8 cellular contexts compared by ENCODE assay signal in the genomic region with DNA sequence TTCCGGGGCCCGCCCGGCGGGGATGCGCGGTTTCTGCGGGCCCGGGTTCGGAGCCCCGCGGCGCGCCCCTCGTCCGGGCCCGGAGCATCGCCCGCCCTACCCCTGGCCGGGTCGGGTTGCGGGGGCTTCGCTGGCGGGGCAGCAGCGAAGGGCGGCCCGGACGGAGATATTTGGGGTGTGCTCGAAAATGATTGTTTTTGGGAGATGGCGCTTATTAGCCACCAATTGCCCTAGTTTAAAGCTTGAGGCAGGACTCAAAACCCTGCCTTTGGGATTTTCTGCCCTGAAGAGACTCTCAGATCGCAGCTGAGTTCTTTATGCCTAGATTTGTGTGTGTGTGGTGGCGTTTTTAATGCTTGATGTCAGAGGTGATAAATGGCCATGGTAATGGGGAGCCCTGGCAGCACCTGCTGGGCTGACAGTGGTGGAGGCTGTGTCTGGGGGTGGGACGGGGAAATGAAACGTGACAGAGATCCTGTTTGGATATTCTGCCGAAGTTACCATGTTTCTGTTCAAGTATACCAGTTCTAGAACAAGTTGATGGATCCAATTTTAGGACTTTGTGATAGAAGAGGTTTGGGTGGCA. TPM values are rescaled to one million over a fixed set of nuclear protein-coding genes. Genes with fewer than 3 reads are reported as not detected.
DNase-seq lines count a peak whose midpoint lies in the region; ATAC-seq and TF ChIP-seq lines count a peak whose summit lies in the region.

No MANE protein-coding gene starts in this region.

- H2AK5ac ChIP-seq in mesendoderm (ENCODE audit: low read length), result no peak overlapping the region

- H3K36me3 ChIP-seq in Peyer's patch (no peaks in the 10 kb centered on the region), mesendoderm (ENCODE audit: control insufficient read depth, insufficient read depth, low read length) (no peaks in the 10 kb centered on the region), thyroid gland (no peaks in the 10 kb centered on the region)

- H3K27me3 ChIP-seq in Peyer's patch (no peaks in the 10 kb centered on the region), mesendoderm (ENCODE audit: insufficient read depth, low read length, poor library complexity) (no peaks in the 10 kb centered on the region), thyroid gland (no peaks in the 10 kb centered on the region)

- no peak overlapping the region for H4K5ac ChIP-seq in mesendoderm (ENCODE audit: low read length)

- DNase-seq in CD14-positive monocyte (ENCODE audit: low spot score) (no peak), Peyer's patch (peak in 1 of 3 donors; percentile 35), caudate nucleus (lab: John Stamatoyannopoulos, UW) (peak in 6 of 61 donors; percentile 9 to 38 (median 18)), mesendoderm (no peak), thyroid gland (peak; percentile 18 to 35), midbrain (lab: John Stamatoyannopoulos, UW) (no peak)

- H3K9ac ChIP-seq in mesendoderm (ENCODE audit: low read length), result peak overlapping the region; percentile 91

- H3K79me2 ChIP-seq in mesendoderm (ENCODE audit: control insufficient read depth, insufficient read depth, low read length), result peaks cover 48% of the 10 kb centered on the region

- H3K9me3 ChIP-seq in Peyer's patch, result no peaks in the 10 kb centered on the region
- no peaks in the 10 kb centered on the region for H3K9me3 ChIP-seq in thyroid gland

- TF ChIP-seq POLR2A in Peyer's patch (IDR thresholded peaks at IDR 0.05), result no peak
- no peak for TF ChIP-seq POLR2A in thyroid gland (IDR thresholded peaks at IDR 0.05)

- peaks cover 0 to 1% (median 1%) of the 10 kb centered on the region in 3 donors for H3K27me3 Mint-ChIP-seq in CD14-positive monocyte (ENCODE audit: low read depth in 3 of 3)

- peak overlapping the region; percentile 13 for H2BK15ac ChIP-seq in mesendoderm (replicated peaks; ENCODE audit: low read depth)

- peak overlapping the region; percentile 100 for H3K4ac ChIP-seq in mesendoderm (ENCODE audit: low read depth, low read length)

- intact Hi-C loops in CD14-positive monocyte (cut with micrococcal nuclease), result loop anchor here (2.0 to 10.0 kb wide), 5 partner anchors 35 to 158 kb away; a partner anchor contains a TSS
- intact Hi-C loops in thyroid gland (cut with DNase I), result loop anchor here (2.0 to 5.0 kb wide), 3 partner anchors 40 to 160 kb away; a partner anchor contains a TSS

- H2BK120ac ChIP-seq in mesendoderm (ENCODE audit: low read depth, low read length), result peak overlapping the region; percentile 69

- H3K27ac Mint-ChIP-seq in CD14-positive monocyte, result peak overlapping the region; percentile 81 to 93 (median 88)

- H4K8ac ChIP-seq in mesendoderm (ENCODE audit: low read depth, low read length), result no peak overlapping the region

- H3K4me1 ChIP-seq in Peyer's patch, result peaks cover 0 to 33% (median 9%) of the 10 kb centered on the region in 4 donors
- peaks cover 12% of the 10 kb centered on the region for H3K4me1 ChIP-seq in mesendoderm (ENCODE audit: control insufficient read depth, low read depth, low read length)
- peaks cover 33 to 38% of the 10 kb centered on the region in 2 donors for H3K4me1 ChIP-seq in thyroid gland

- H3K9me3 Mint-ChIP-seq in CD14-positive monocyte, result no peaks in the 10 kb centered on the region

- H3K79me1 ChIP-seq in mesendoderm (ENCODE audit: low read length), result peaks cover 3% of the 10 kb centered on the region

- H3K4me2 ChIP-seq in mesendoderm (ENCODE audit: low read length), result peak overlapping the region; percentile 80

- no peak overlapping the region for H2BK5ac ChIP-seq in mesendoderm (ENCODE audit: low read length)

- no peak overlapping the region for H3K23ac ChIP-seq in mesendoderm (ENCODE audit: low read length)

- H3K18ac ChIP-seq in mesendoderm (ENCODE audit: low read length), result peak overlapping the region; percentile 99

- peak overlapping the region; percentile 74 to 97 (median 93) for H3K4me3 ChIP-seq in Peyer's patch
- H3K4me3 ChIP-seq in mesendoderm (ENCODE audit: low read length), result peak overlapping the region; percentile 67
- peak overlapping the region; percentile 29 to 60 (median 45) for H3K4me3 ChIP-seq in thyroid gland (replicated peaks in 1 of 3)

- H3K4me3 Mint-ChIP-seq in CD14-positive monocyte, result peak overlapping the region; percentile 94 to 99

- WGBS in mesendoderm (ENCODE audit: extremely low coverage, insufficient coverage, low lambda C conversion rate), result no CpG with 5 or more reads among the region's 34 CpGs
- WGBS in thyroid gland, 2 donors, result 1% methylated on average over 6 to 20 of the region's 34 CpGs

- ATAC-seq in GM21390 (IDR thresholded peaks at IDR 0.05; ENCODE audit: unreplicated experiment), result peak; percentile 24
- no peak for ATAC-seq in activated CD4-positive, CD25-positive, alpha-beta regulatory T cell treated with anti-CD3 and anti-CD28 coated beads, Interleukin-2, amount 50 U/mL, for 24 hours

- no peak for TF ChIP-seq CTCF in CD14-positive monocyte (IDR thresholded peaks at IDR 0.05)
- TF ChIP-seq CTCF in Peyer's patch (IDR thresholded peaks at IDR 0.05), result no peak
- no peak for TF ChIP-seq CTCF in thyroid gland (IDR thresholded peaks at IDR 0.05)

- peak overlapping the region; percentile 83 for H3K56ac ChIP-seq in mesendoderm (ENCODE audit: low read length)

- H3K27ac ChIP-seq in Peyer's patch (peak overlapping the region; percentile 65 to 85 (median 80)), caudate nucleus (ENCODE audit: low read depth, low read length) (peak overlapping the region; percentile 50), mesendoderm (ENCODE audit: low read depth, low read length) (peak overlapping the region; percentile 76), thyroid gland (peak overlapping the region; percentile 52 to 82 (median 78))

- peaks cover 74% of the 10 kb centered on the region for H3K4me1 Mint-ChIP-seq in CD14-positive monocyte

- H3K36me3 Mint-ChIP-seq in CD14-positive monocyte, result peaks cover 15 to 20% of the 10 kb centered on the region in 2 donors

RNA-seq across cellular contexts. Expression of a gene that starts 0.6 kb away (rescaled TPM):
- polyA plus RNA-seq in CD14-positive monocyte, result 10 to 100 TPM; 11.3 to 11.9 TPM
- total RNA-seq in Peyer's patch (10 to 100 TPM; 10.3 to 14.9 (median 11.9) TPM), thyroid gland (10 to 100 TPM; 16.6 to 33.6 (median 21.3) TPM)
- 44.2 TPM for polyA plus RNA-seq in mesendoderm (2013, experiment 1 of 2)
- 42.6 TPM for polyA plus RNA-seq in mesendoderm (2013, experiment 2 of 2)

RNA-seq across cellular contexts. Expression of a gene that starts 44.5 kb away (rescaled TPM):
- 1 to 10 TPM; 2.4 to 2.5 TPM for polyA plus RNA-seq in CD14-positive monocyte
- 100 to 1,000 TPM in 3 of 4 donors, 10 to 100 TPM in 1; 54.5 to 162 (median 142) TPM for total RNA-seq in Peyer's patch
- polyA plus RNA-seq in mesendoderm (2013, experiment 1 of 2), result 7.6 TPM
- 8.1 TPM for polyA plus RNA-seq in mesendoderm (2013, experiment 2 of 2)
- total RNA-seq in thyroid gland, result 10 to 100 TPM; 17.8 to 62.2 (median 37.4) TPM

RNA-seq across cellular contexts. Expression of a gene that starts 58.8 kb away (rescaled TPM):
- polyA plus RNA-seq in CD14-positive monocyte, result 100 to 1,000 TPM; 112 to 125 TPM
- total RNA-seq in Peyer's patch, result 100 to 1,000 TPM in 2 of 4 donors, 10 to 100 TPM in 2; 66.6 to 126 (median 96.8) TPM
- 316 TPM for polyA plus RNA-seq in mesendoderm (2013, experiment 1 of 2)
- 310 TPM for polyA plus RNA-seq in mesendoderm (2013, experiment 2 of 2)
- 100 to 1,000 TPM in 1 of 4 donors, 10 to 100 TPM in 3; 51.5 to 139 (median 77.0) TPM for total RNA-seq in thyroid gland

Comparison
In these comparisons a context has a peak if more than half of its experiments do, and no peak if none do; other contexts are left out.
1. DNase-seq: peak in thyroid gland (2 of 2); none in CD14-positive monocyte (single experiment), mesendoderm (single experiment) and midbrain (single experiment).
2. Peak in every context shown above with its lines, with median percentiles within 50 percentile points of each other: H3K27ac ChIP-seq and H3K4me3 ChIP-seq.